ENCODE assay signal across 19 cellular contexts in the genomic region with DNA sequence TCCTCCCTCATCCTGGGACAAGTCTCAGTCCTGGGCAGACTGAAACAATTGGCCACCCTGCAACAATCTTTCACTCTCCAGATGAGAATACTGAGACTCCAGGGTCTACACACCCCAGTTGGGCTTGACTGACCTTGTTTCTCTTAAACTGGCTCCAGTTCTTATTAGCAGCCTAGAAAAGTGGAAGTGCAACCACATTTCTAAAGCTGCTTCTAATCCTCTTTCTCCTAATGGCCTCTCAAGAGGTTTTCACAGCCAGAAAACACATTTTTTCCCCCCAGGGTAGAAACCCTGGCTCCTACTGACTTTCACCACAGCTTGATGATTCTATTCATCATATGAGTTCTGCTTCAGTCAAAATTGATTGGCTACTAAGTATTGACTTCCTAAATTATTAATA. TPM values are rescaled to one million over a fixed set of nuclear protein-coding genes. Genes with fewer than 3 reads are reported as not detected.
DNase-seq lines count a peak whose midpoint lies in the region; ATAC-seq, FAIRE-seq and TF ChIP-seq lines count a peak whose summit lies in the region.
"Had no signal": no experiment of that assay in that cellular context is flagged by ENCODE, and none has a peak within 500 bp of the region (broad histone marks: within the 10 kb centered on the region; RNA-seq: fewer than 3 reads in every experiment).

No MANE protein-coding gene starts in this region.

- no peaks in the 10 kb centered on the region for H3K27me3 Mint-ChIP-seq in T-helper 17 cell
- H3K27me3 Mint-ChIP-seq: activated CD8-positive, alpha-beta T cell treated with anti-CD3 and anti-CD28 coated beads for 36 hours had no signal

- peaks cover 2% of the 10 kb centered on the region; the same call in 2 of the 3 replicates for H3K9me3 ChIP-seq in GM12878 (replicated peaks; ENCODE audit: control insufficient read depth, insufficient read depth, low read length)
- no peaks in the 10 kb centered on the region for H3K9me3 ChIP-seq in breast epithelium
- no peaks in the 10 kb centered on the region for H3K9me3 ChIP-seq in T-helper 17 cell (ENCODE audit: control insufficient read depth, low read length, poor library complexity, severe bottlenecking)
- H3K9me3 ChIP-seq: MG63, ovary, upper lobe of left lung had no signal

- no peak overlapping the region for H3K4me3 ChIP-seq in GM12878
- H3K4me3 ChIP-seq in breast epithelium: no peak overlapping the region
- H3K4me3 ChIP-seq: MG63, ovary, upper lobe of left lung had no signal

- SMC1A ChIA-PET in GM12878 (lab: Charles Lee; ENCODE audit: uncharacterized antibody, unreplicated experiment): interaction anchor here (1.0 to 1.5 kb wide), 2 partner anchors 16 to 30 kb away, joined by 3 read pairs; no protein-coding TSS in a partner anchor

- intact Hi-C loops in GM12878 (cut with micrococcal nuclease; ENCODE audit: unreplicated experiment): no loop called here
- intact Hi-C loops in breast epithelium (cut with DNase I; ENCODE audit: low total_unique reads): loop anchor here (10.0 kb wide), 1 partner anchor 897 kb away; a partner anchor contains a TSS

- H3K4me2 ChIP-seq in GM12878 (ENCODE audit: control insufficient read depth, insufficient read depth): peak overlapping the region; percentile 56

- TF ChIP-seq CTCF in GM12878 (IDR thresholded peaks at IDR 0.05 in 2 of 3, conservative IDR thresholded peaks at IDR 0.05 in 1 of 3; ENCODE audit: control insufficient read depth in 2 of 3, extremely low read depth in 1 of 3, insufficient read depth in 1 of 3, low read depth in 3 of 3, low read length in 3 of 3): no peak
- TF ChIP-seq CTCF in breast epithelium (IDR thresholded peaks at IDR 0.05): no peak

- ATAC-seq in GM19395 (IDR thresholded peaks at IDR 0.05; ENCODE audit: unreplicated experiment) (peak; percentile 85), HG03103 (IDR thresholded peaks at IDR 0.05; ENCODE audit: low read depth, unreplicated experiment) (peak; percentile 76), GM12878 (peak; percentile 92), T-helper 17 cell (no peak)
- ATAC-seq: activated CD8-positive, alpha-beta T cell treated with anti-CD3 and anti-CD28 coated beads for 36 hours; stimulated activated effector memory CD8-positive, alpha-beta T cell treated with anti-CD3 and anti-CD28 coated beads, Interleukin-12 subunit alpha, Interleukin-12 subunit beta, amount 100 ng/mL, for 72 hours had no signal

- CTCF ChIA-PET in GM12878 (lab: Yijun Ruan, JAX): interaction anchor here (0.9 kb wide), 1 partner anchor 48 kb away, joined by 3 read pairs; no protein-coding TSS in a partner anchor

- H3K36me3 ChIP-seq in GM12878 (ENCODE audit: control insufficient read depth in 2 of 2, insufficient read depth in 2 of 2, low read length in 1 of 2): no peaks in the 10 kb centered on the region
- H3K36me3 ChIP-seq in breast epithelium: no peaks in the 10 kb centered on the region
- H3K36me3 ChIP-seq: MG63, ovary, upper lobe of left lung had no signal

- H2AFZ ChIP-seq in GM12878 (ENCODE audit: control insufficient read depth, low read depth, low read length): no peak overlapping the region

- no peak overlapping the region for H3K9ac ChIP-seq in GM12878 (ENCODE audit: control insufficient read depth, insufficient read depth, low read length)

- no peak for TF ChIP-seq EP300 in GM12878 (IDR thresholded peaks at IDR 0.05; ENCODE audit: borderline replicate concordance in 1 of 2, control insufficient read depth in 1 of 2, low read depth in 2 of 2, low read length in 2 of 2)

- no peaks in the 10 kb centered on the region for H4K20me1 ChIP-seq in GM12878 (ENCODE audit: control insufficient read depth, insufficient read depth)

- no peak for TF ChIP-seq RAD21 in GM12878 (IDR thresholded peaks at IDR 0.05; ENCODE audit: insufficient read depth, low read depth, low read length)

- POLR2A ChIA-PET in GM12878 (lab: Charles Lee): interaction anchor here (1.7 kb wide), 1 partner anchor 92 kb away, joined by 3 read pairs; no protein-coding TSS in a partner anchor

- H3K4me1 ChIP-seq in GM12878 (ENCODE audit: control insufficient read depth, insufficient read depth, low read length) (peaks cover 20% of the 10 kb centered on the region), breast epithelium (no peaks in the 10 kb centered on the region)

- no peak overlapping the region for H3K27ac Mint-ChIP-seq in T-helper 17 cell
- H3K27ac Mint-ChIP-seq: activated CD8-positive, alpha-beta T cell treated with anti-CD3 and anti-CD28 coated beads for 36 hours; stimulated activated effector memory CD8-positive, alpha-beta T cell treated with anti-CD3 and anti-CD28 coated beads, Interleukin-12 subunit alpha, Interleukin-12 subunit beta, amount 100 ng/mL, for 72 hours had no signal

- no TSS peak for BruUV-seq in GM12878 (replicated peaks; lab: Mats Ljungman, UMichigan)

- H3K4me3 Mint-ChIP-seq in T-helper 17 cell: no peak overlapping the region
- H3K4me3 Mint-ChIP-seq: activated CD8-positive, alpha-beta T cell treated with anti-CD3 and anti-CD28 coated beads for 36 hours; stimulated activated effector memory CD8-positive, alpha-beta T cell treated with anti-CD3 and anti-CD28 coated beads, Interleukin-12 subunit alpha, Interleukin-12 subunit beta, amount 100 ng/mL, for 72 hours had no signal

- H3K27ac ChIP-seq in GM12878 (ENCODE audit: control insufficient read depth, insufficient read depth) (0 out of 2 replicates have a peak overlapping the region, but pooled peaks have one; percentile 6), breast epithelium (no peak overlapping the region)
- H3K27ac ChIP-seq: ovary had no signal

- no peaks in the 10 kb centered on the region for H3K27me3 ChIP-seq in GM12878 (replicated peaks in 1 of 2; ENCODE audit: control insufficient read depth in 2 of 2, insufficient read depth in 2 of 2, low read length in 1 of 2)
- no peaks in the 10 kb centered on the region for H3K27me3 ChIP-seq in breast epithelium
- H3K27me3 ChIP-seq: MG63, ovary, upper lobe of left lung had no signal

- RAD21 ChIA-PET in GM12878 (lab: Charles Lee; ENCODE audit: unreplicated experiment): no interaction called here

- in situ Hi-C loops in GM12878 (cut with MboI): no loop called here

- H3K36me3 Mint-ChIP-seq in T-helper 17 cell (ENCODE audit: low read depth): peaks cover 5% of the 10 kb centered on the region
- H3K36me3 Mint-ChIP-seq: stimulated activated effector memory CD8-positive, alpha-beta T cell treated with anti-CD3 and anti-CD28 coated beads, Interleukin-12 subunit alpha, Interleukin-12 subunit beta, amount 100 ng/mL, for 72 hours had no signal

- H3K79me2 ChIP-seq in GM12878 (ENCODE audit: control insufficient read depth, insufficient read depth, low read length): no peaks in the 10 kb centered on the region

- peaks cover 3% of the 10 kb centered on the region for H3K4me1 Mint-ChIP-seq in T-helper 17 cell
- H3K4me1 Mint-ChIP-seq: stimulated activated effector memory CD8-positive, alpha-beta T cell treated with anti-CD3 and anti-CD28 coated beads, Interleukin-12 subunit alpha, Interleukin-12 subunit beta, amount 100 ng/mL, for 72 hours had no signal

- peak; percentile 42 for DNase-seq in GM12891 (ENCODE audit: insufficient read length, low spot score)
- DNase-seq in GM12878 (ENCODE audit: low read depth, low spot score): peak; percentile 50
- DNase-seq in HPDE6-E6E7 (ENCODE audit: extremely low spot score): no peak
- no peak for DNase-seq in breast epithelium (ENCODE audit: low spot score in 2 of 2)
- no peak for DNase-seq in T-helper 17 cell
- DNase-seq in globus pallidus (ENCODE audit: low spot score): no peak
- DNase-seq: activated CD8-positive, alpha-beta T cell treated with anti-CD3 and anti-CD28 coated beads for 36 hours; cerebellar nuclear complex; HCEC 1CT; MG63; NCI-H2107; NK-92 treated with Interleukin-12 subunit alpha and Interleukin-12 subunit beta, amount 100 ng/mL, for 24 hours; ovary; upper lobe of left lung had no signal

- peak; percentile 60 for FAIRE-seq in GM12891 (lab: Jason Lieb, UNC)
- peak; percentile 97 for FAIRE-seq in GM12878 (lab: Jason Lieb, UNC)
- FAIRE-seq: endometrium, TTC549 had no signal

- no peak for TF ChIP-seq POLR2A in GM12891 (IDR thresholded peaks at IDR 0.05; ENCODE audit: low read depth, low read length)
- TF ChIP-seq POLR2A in GM12878 (IDR thresholded peaks at IDR 0.05; ENCODE audit: low read depth, low read length): no peak
- TF ChIP-seq POLR2A in breast epithelium (IDR thresholded peaks at IDR 0.05): no peak

TF ChIP-seq in GM12891, 5 proteins besides CTCF, POLR2A, EP300 and RAD21:
- no peak for TF ChIP-seq POLR2AphosphoS5 (IDR thresholded peaks at IDR 0.05; ENCODE audit: low read depth, low read length)
- TF ChIP-seq SPI1 (IDR thresholded peaks at IDR 0.05; ENCODE audit: low read depth, low read length): peak; percentile 91

TF ChIP-seq in GM12878, 131 proteins besides CTCF, POLR2A, EP300 and RAD21 (continues in another document):
- peak; percentile 34; the same call in 1 of the 2 replicates for TF ChIP-seq RUNX3 (IDR thresholded peaks at IDR 0.05; ENCODE audit: low read length)
- peak; percentile 17; the same call in 1 of the 2 replicates for TF ChIP-seq BCL11A (IDR thresholded peaks at IDR 0.05; ENCODE audit: low read depth, low read length)
- TF ChIP-seq EED (IDR thresholded peaks at IDR 0.05; ENCODE audit: low read depth): peak; percentile 34; the same call in 1 of the 2 replicates
- TF ChIP-seq NBN (IDR thresholded peaks at IDR 0.05): peak; percentile 46; the same call in 1 of the 2 replicates
- TF ChIP-seq SPI1 (IDR thresholded peaks at IDR 0.05; ENCODE audit: borderline replicate concordance, insufficient read depth, low read depth, low read length): peak; percentile 81; the same call in 1 of the 2 replicates
- peak; percentile 48; the same call in 1 of the 2 replicates for TF ChIP-seq IKZF1 (conservative IDR thresholded peaks at IDR 0.05)

RNA-seq across cellular contexts. Expression of a gene that starts 45.8 kb away (rescaled TPM):
- polyA plus RNA-seq in GM12891 (2012; ENCODE audit: low read depth, missing spikeins): 1.1 TPM
- 8.5 TPM in 2 replicates for total RNA-seq in GM12878 (2013; cell fraction: nucleolus; rRNA removed)
- total RNA-seq in GM12878 (2014; rRNA removed) (3.0 and 3.4 TPM in 2 replicates), GM12878 (2014; rRNA removed; fragmentation: Illumina TruSeq; extraction: Trizol) (1.6 and 2.1 TPM in 2 replicates), GM12878 (2021) (2.3 and 4.4 TPM in 2 replicates), breast epithelium (1 to 10 TPM; 2.1 to 9.2 (median 6.2) TPM), T-helper 17 cell (10 to 100 TPM in 1 of 2 donors, 1 to 10 TPM in 1; 9.1 to 10.5 TPM)
- polyA plus RNA-seq in GM12878 (2011; ENCODE audit: low read depth): 1.7 TPM
- polyA plus RNA-seq in GM12878 (2011; rRNA removed) (0.15 and 0.30 TPM in 2 replicates), GM12878 (2014; fragmentation: Illumina TruSeq; extraction: Trizol) (3.9 and 5.3 TPM in 2 replicates), GM12878 (2014; fragmentation: Nextera tagmentation; extraction: Ambion mirVana) (1 to 10 TPM in 1 of 2 experiments, under 1 TPM in 1; 0.47 to 1.2 TPM), GM12878 (2014; rRNA removed) (4.4 and 4.7 TPM in 2 replicates), GM12878 (2016; fragmentation: Nextera tagmentation; extraction: Ambion mirVana) (under 1 TPM; 0.83 to 0.97 TPM)
- 0.15 and 0.51 TPM in 2 replicates for polyA plus RNA-seq in GM12878 (2011; cell fraction: cytosol; rRNA removed)
- polyA plus RNA-seq in GM12878 (2011; cell fraction: nucleus; rRNA removed): 1.5 and 1.9 TPM in 2 replicates
- 2.8 and 3.9 TPM in 2 replicates for polyA plus RNA-seq in GM12878 (2012)
- 0.66 and 0.67 TPM in 2 replicates for polyA minus RNA-seq in GM12878 (2011; rRNA and poly(A)+ RNA removed)
- not detected in 2 replicates for polyA minus RNA-seq in GM12878 (2011; cell fraction: cytosol; rRNA and poly(A)+ RNA removed)
- 0.97 and 2.0 TPM in 2 replicates for polyA minus RNA-seq in GM12878 (2011; cell fraction: nucleus; rRNA and poly(A)+ RNA removed)

Comparison
In these comparisons a context has a peak if more than half of its experiments do, and no peak if none do; other contexts are left out.
1. DNase-seq: peak in GM12891 (single experiment) and GM12878 (single experiment); none in HPDE6-E6E7 (single experiment), breast epithelium (0 of 2), T-helper 17 cell (0 of 3) and globus pallidus (single experiment).